8 cellular contexts compared by ENCODE assay signal in genomic region chr12:31324116-31324844, GRCh38. TPM values are rescaled to one million over a fixed set of nuclear protein-coding genes. Genes with fewer than 3 reads are reported as not detected.
DNase-seq lines count a peak whose midpoint lies in the region; ATAC-seq and TF ChIP-seq lines count a peak whose summit lies in the region.

No MANE protein-coding gene starts in this region.

- H3K27ac Mint-ChIP-seq in HFFc6 = peak overlapping the region; percentile 87

- peak overlapping the region; percentile 94 for H3K4me3 ChIP-seq in GM12865 (ENCODE audit: low read depth, low read length)

- peaks cover 4% of the 10 kb centered on the region; the same call in 1 of the 2 replicates for H3K36me3 Mint-ChIP-seq in HFFc6 (ENCODE audit: low read depth)

- intact Hi-C loops in left colon (cut with DNase I, micrococcal nuclease) = no loop called here

- peak; percentile 14 for TF ChIP-seq CTCF in GM12865 (IDR thresholded peaks at IDR 0.05; ENCODE audit: insufficient read depth, low read depth, low read length, missing control alignments)
- TF ChIP-seq CTCF in HFFc6 (IDR thresholded peaks at IDR 0.05) = peak; percentile 44

- peaks cover 7% of the 10 kb centered on the region for H3K27me3 Mint-ChIP-seq in HFFc6 (ENCODE audit: insufficient read depth)

- peak; percentile 52 to 57 for ATAC-seq in activated CD4-positive, CD25-positive, alpha-beta regulatory T cell treated with anti-CD3 and anti-CD28 coated beads, Interleukin-2, amount 50 U/mL, for 24 hours
- ATAC-seq in left colon (peak; percentile 68), GM18861 (IDR thresholded peaks at IDR 0.05; ENCODE audit: unreplicated experiment) (no peak)

- no peaks in the 10 kb centered on the region for H3K9me3 Mint-ChIP-seq in HFFc6

- peaks cover 45% of the 10 kb centered on the region for H3K4me1 Mint-ChIP-seq in HFFc6 (ENCODE audit: low read depth)

- peak; percentile 81 for DNase-seq in GM12865 (ENCODE audit: low read depth)
- DNase-seq in HFFc6 = peak; percentile 56
- peak; percentile 66 for DNase-seq in NCI-H1694 (lab: John Stamatoyannopoulos, UW)
- peak; percentile 74 for DNase-seq in cerebellum (ENCODE audit: low spot score)
- DNase-seq in left colon = peak; percentile 75 to 82
- peak; percentile 76 for DNase-seq in stimulated activated CD4-positive, alpha-beta T cell treated with anti-CD3 and anti-CD28 coated beads, Interleukin-1b, Interleukin-23, amount 100 ng/mL, for 48 hours

- peak overlapping the region; percentile 99 for H3K4me3 Mint-ChIP-seq in HFFc6

RNA-seq across cellular contexts. Expression of gene SINHCAF, which starts 1.7 kb away (rescaled TPM):
- total RNA-seq in HFFc6 (2021; fragmentation: NEBNext Ultra II Directional; extraction: Animal tissue kit (Norgen Biotek cat#: 25700)) = 10 to 100 TPM; 10.3 to 24.5 (median 16.0) TPM
- 45.0 TPM for total RNA-seq in cerebellum
- total RNA-seq in left colon = 10 to 100 TPM; 66.7 to 71.0 TPM
